22 cellular contexts compared by ENCODE assay signal in genomic region chr4:28444886-28445496, GRCh38.
DNase-seq lines count a peak whose midpoint lies in the region; ATAC-seq and TF ChIP-seq lines count a peak whose summit lies in the region.
"Had no signal": no experiment of that assay in that cellular context is flagged by ENCODE, and none has a peak within 500 bp of the region (broad histone marks: within the 10 kb centered on the region; RNA-seq: fewer than 3 reads in every experiment).

No MANE protein-coding gene starts in this region.

- H3K36me3 ChIP-seq in mesenchymal stem cell (ENCODE audit: control insufficient read depth in 1 of 2, insufficient read depth in 2 of 2, low read depth in 1 of 2, low read length in 2 of 2), result no peaks in the 10 kb centered on the region
- H3K36me3 ChIP-seq: ovary, thyroid gland had no signal

- DNase-seq in EH (ENCODE audit: low read depth) (peak; percentile 35), LHCN-M2 (ENCODE audit: low read depth) (peak; percentile 32), choroid plexus epithelial cell (ENCODE audit: low read depth) (peak; percentile 14), mesenchymal stem cell (no peak), foreskin melanocyte (no peak)
- DNase-seq in stimulated activated CD4-positive, alpha-beta T cell treated with anti-CD3 and anti-CD28 coated beads, Interleukin-4, amount 100 ng/mL, for 24 hours, result no peak
- DNase-seq: activated CD4-positive, alpha-beta T cell treated with anti-CD3 and anti-CD28 coated beads, Interleukin-2, amount 10 ng/mL, durations not matched to agents 24 days and 14 days; activated effector memory CD4-positive, alpha-beta T cell treated with anti-CD3 and anti-CD28 coated beads, Interleukin-2, amount 50 U/mL, for 16 hours; activated naive CD8-positive, alpha-beta T cell treated with anti-CD3 and anti-CD28 coated beads, Interleukin-2, amount 10 ng/mL, durations not matched to agents 7 days and 5 days; activated T-cell treated with anti-CD3 and anti-CD28 coated beads, Interleukin-2, amount 50 U/mL, for 1 hour; Caco-2; DMS79; NCI-H2081 treated with DMSO at 0.1 percent for 48 hours; NCI-H748 treated with DMSO at 0.1 percent for 48 hours; ovary; stimulated activated naive CD8-positive, alpha-beta T cell treated with anti-CD3 and anti-CD28 coated beads, Interleukin-15, amount 100 ng/mL, for 72 hours; thyroid gland had no signal

- H3K4ac ChIP-seq in mesenchymal stem cell (ENCODE audit: low read depth in 1 of 2, low read length in 2 of 2), result no peak overlapping the region

- H2BK15ac ChIP-seq in mesenchymal stem cell (ENCODE audit: low read depth, poor library complexity, severe bottlenecking), result no peak overlapping the region

- WGBS in mesenchymal stem cell, result 88% methylated on average over 2 of the region's 3 CpGs

- no peak overlapping the region for H2BK12ac ChIP-seq in mesenchymal stem cell (ENCODE audit: low read length in 2 of 2)

- no peak overlapping the region for H3K4me2 ChIP-seq in mesenchymal stem cell (ENCODE audit: low read length, poor library complexity, severe bottlenecking)

- H3K14ac ChIP-seq in mesenchymal stem cell (ENCODE audit: low read length in 2 of 2), result no peak overlapping the region

- H3K4me3 ChIP-seq in choroid plexus epithelial cell (ENCODE audit: low read depth, low read length) (no peak overlapping the region), mesenchymal stem cell (ENCODE audit: insufficient read depth in 1 of 2, low read depth in 1 of 2, low read length in 2 of 2) (no peak overlapping the region)
- H3K4me3 ChIP-seq: lung, ovary, skin epidermis, thyroid gland had no signal

- no peak overlapping the region for H4K8ac ChIP-seq in mesenchymal stem cell (ENCODE audit: low read length)

- no peaks in the 10 kb centered on the region for H3K4me1 ChIP-seq in mesenchymal stem cell (ENCODE audit: control insufficient read depth, insufficient read depth, low read depth, low read length)
- H3K4me1 ChIP-seq: Caco-2, thyroid gland had no signal

- no peaks in the 10 kb centered on the region for H3K27me3 ChIP-seq in mesenchymal stem cell (ENCODE audit: control insufficient read depth in 1 of 2, insufficient read depth in 1 of 2, low read length in 2 of 2)
- H3K27me3 ChIP-seq: ovary, thyroid gland had no signal

- no peak overlapping the region for H3K23ac ChIP-seq in mesenchymal stem cell (ENCODE audit: low read length in 2 of 2)

- no peak overlapping the region for H4K91ac ChIP-seq in mesenchymal stem cell (ENCODE audit: low read length)

- H2BK5ac ChIP-seq in mesenchymal stem cell (ENCODE audit: low read depth, low read length, poor library complexity, severe bottlenecking), result peak overlapping the region; percentile 31

- H3K18ac ChIP-seq in mesenchymal stem cell (ENCODE audit: low read depth in 1 of 2, low read length in 2 of 2), result no peak overlapping the region

- H3K9me3 ChIP-seq in mesenchymal stem cell (ENCODE audit: control insufficient read depth, low read length), result no peaks in the 10 kb centered on the region
- H3K9me3 ChIP-seq: Caco-2, ovary, thyroid gland had no signal

- no peak overlapping the region for H3K27ac ChIP-seq in mesenchymal stem cell (ENCODE audit: low read length, poor library complexity, severe bottlenecking)
- H3K27ac ChIP-seq: C4-2B, ovary, RWPE1, skin epidermis, thyroid gland had no signal

- TF ChIP-seq CTCF in choroid plexus epithelial cell (conservative IDR thresholded peaks at IDR 0.05; ENCODE audit: low read depth, low read length), result no peak

- H2AK5ac ChIP-seq in mesenchymal stem cell (ENCODE audit: low read length, severe bottlenecking), result no peak overlapping the region

- H2BK120ac ChIP-seq in mesenchymal stem cell (ENCODE audit: low read depth, low read length), result no peak overlapping the region

- H2AFZ ChIP-seq in mesenchymal stem cell (ENCODE audit: low read depth, low read length), result no peak overlapping the region

- ATAC-seq in GM18867 (IDR thresholded peaks at IDR 0.05; ENCODE audit: unreplicated experiment), result no peak
- ATAC-seq: stimulated activated naive CD8-positive, alpha-beta T cell treated with anti-CD3 and anti-CD28 coated beads, Interleukin-15, amount 100 ng/mL, for 72 hours had no signal

- peak overlapping the region; percentile 20 for H3K9ac ChIP-seq in mesenchymal stem cell (ENCODE audit: low read length)

- no peaks in the 10 kb centered on the region for H3K79me1 ChIP-seq in mesenchymal stem cell (replicated peaks; ENCODE audit: low read length, poor library complexity, severe bottlenecking)

Comparison
In these comparisons a context has a peak if more than half of its experiments do, and no peak if none do; other contexts are left out.
1. DNase-seq: peak in EH (single experiment), LHCN-M2 (single experiment) and choroid plexus epithelial cell (single experiment); none in mesenchymal stem cell (single experiment), stimulated activated CD4-positive, alpha-beta T cell treated with anti-CD3 and anti-CD28 coated beads, Interleukin-4, amount 100 ng/mL, for 24 hours (single experiment) and foreskin melanocyte (single experiment).